ENCODE assay signal across 8 cellular contexts in genomic region chr1:8818325-8818775, GRCh38.
DNase-seq lines count a peak whose midpoint lies in the region; ATAC-seq, FAIRE-seq and TF ChIP-seq lines count a peak whose summit lies in the region.

No MANE protein-coding gene starts in this region.

- no peak for DNase-seq in T-helper 2 cell treated with Interferon-gamma antibody and Interleukin-4, amounts not matched to agents 5 μg/mL and 100 μg/mL, for 36 hours (ENCODE audit: low spot score)
- DNase-seq in T-helper 2 cell (no peak), NCI-H2171 treated with DMSO at 0.1 percent for 48 hours (lab: John Stamatoyannopoulos, UW) (peak; percentile 50), amniotic epithelial cell (ENCODE audit: low read depth) (peak; percentile 73), smooth muscle cell of the brain vasculature (ENCODE audit: low read depth, low spot score) (peak; percentile 62), D721Med (ENCODE audit: insufficient read length, low spot score) (no peak)

- H3K4me1 ChIP-seq in iPS-18a (ENCODE audit: control insufficient read depth, low read depth, low read length), result peaks cover 28% of the 10 kb centered on the region

- no peak for FAIRE-seq in D721Med (lab: Jason Lieb, UNC)

- peak overlapping the region; percentile 73 for H3K27ac Mint-ChIP-seq in T-helper 2 cell treated with Interferon-gamma antibody and Interleukin-4, amounts not matched to agents 5 μg/mL and 100 μg/mL, for 36 hours

- H3K27me3 Mint-ChIP-seq in T-helper 2 cell treated with Interferon-gamma antibody and Interleukin-4, amounts not matched to agents 5 μg/mL and 100 μg/mL, for 36 hours (ENCODE audit: low read depth), result peaks cover 19% of the 10 kb centered on the region

- no peaks in the 10 kb centered on the region for H3K36me3 ChIP-seq in iPS-18a (ENCODE audit: control insufficient read depth, low read depth, low read length)

- no peaks in the 10 kb centered on the region for H3K27me3 ChIP-seq in iPS-18a (ENCODE audit: control insufficient read depth, insufficient read depth, low read length)

- no peak for ATAC-seq in HG03139 (IDR thresholded peaks at IDR 0.05; ENCODE audit: unreplicated experiment)

- peak overlapping the region; percentile 46 for H3K9ac ChIP-seq in iPS-18a (ENCODE audit: low read length)

- no peaks in the 10 kb centered on the region for H3K9me3 Mint-ChIP-seq in T-helper 2 cell treated with Interferon-gamma antibody and Interleukin-4, amounts not matched to agents 5 μg/mL and 100 μg/mL, for 36 hours

- peaks cover 3% of the 10 kb centered on the region for H3K36me3 Mint-ChIP-seq in T-helper 2 cell treated with Interferon-gamma antibody and Interleukin-4, amounts not matched to agents 5 μg/mL and 100 μg/mL, for 36 hours (ENCODE audit: low read depth)

- peaks cover 35% of the 10 kb centered on the region for H3K4me1 Mint-ChIP-seq in T-helper 2 cell treated with Interferon-gamma antibody and Interleukin-4, amounts not matched to agents 5 μg/mL and 100 μg/mL, for 36 hours (ENCODE audit: low read depth)

- no peak for TF ChIP-seq CTCF in D721Med (IDR thresholded peaks at IDR 0.05; ENCODE audit: insufficient read depth, missing control alignments)

- peak overlapping the region; percentile 56 for H3K4me3 ChIP-seq in iPS-18a (ENCODE audit: low read length)

- no peak overlapping the region for H3K27ac ChIP-seq in iPS-18a (ENCODE audit: low read length)

- H3K4me3 Mint-ChIP-seq in T-helper 2 cell treated with Interferon-gamma antibody and Interleukin-4, amounts not matched to agents 5 μg/mL and 100 μg/mL, for 36 hours, result peak overlapping the region; percentile 86

- no peaks in the 10 kb centered on the region for H3K9me3 ChIP-seq in iPS-18a (ENCODE audit: control insufficient read depth, low read depth, low read length)

Comparison
In these comparisons a context has a peak if more than half of its experiments do, and no peak if none do; other contexts are left out.
1. DNase-seq: peak in NCI-H2171 treated with DMSO at 0.1 percent for 48 hours (single experiment), amniotic epithelial cell (single experiment) and smooth muscle cell of the brain vasculature (single experiment); none in T-helper 2 cell treated with Interferon-gamma antibody and Interleukin-4, amounts not matched to agents 5 μg/mL and 100 μg/mL, for 36 hours (single experiment), T-helper 2 cell (0 of 5) and D721Med (single experiment).